In genomic region chr12:75635606-75636444, GRCh38 we compare ENCODE assay signal across 9 cellular contexts.
DNase-seq lines count a peak whose midpoint lies in the region; ATAC-seq and TF ChIP-seq lines count a peak whose summit lies in the region.
"Had no signal": no experiment of that assay in that cellular context is flagged by ENCODE, and none has a peak within 500 bp of the region (broad histone marks: within the 10 kb centered on the region; RNA-seq: fewer than 3 reads in every experiment).

No MANE protein-coding gene starts in this region.

- no peaks in the 10 kb centered on the region for H3K36me3 Mint-ChIP-seq in Caco-2 (ENCODE audit: insufficient read depth, unreplicated experiment)

- H3K9me3 Mint-ChIP-seq in Caco-2 (ENCODE audit: unreplicated experiment), result no peaks in the 10 kb centered on the region

- H3K27ac Mint-ChIP-seq in Caco-2 (ENCODE audit: unreplicated experiment), result no peak overlapping the region

- H3K4me3 ChIP-seq in NB4 (ENCODE audit: low read depth, low read length) (no peak overlapping the region), Caco-2 (ENCODE audit: low read depth, low read length) (no peak overlapping the region), stomach (no peak overlapping the region)

- peaks cover 17% of the 10 kb centered on the region for H3K4me1 Mint-ChIP-seq in Caco-2 (ENCODE audit: low read depth, unreplicated experiment)

- POLR2A ChIA-PET in RWPE1 (lab: Yijun Ruan, JAX; ENCODE audit: low non-redundant PET), result no interaction called here
- POLR2A ChIA-PET in Caco-2 (lab: Charles Lee), result no interaction called here

- BruUV-seq in Caco-2 (replicated peaks; lab: Mats Ljungman, UMichigan), result no TSS peak

- no peaks in the 10 kb centered on the region for H3K9me3 ChIP-seq in Caco-2
- no peaks in the 10 kb centered on the region for H3K9me3 ChIP-seq in stomach

- no peak overlapping the region for H3K4me3 Mint-ChIP-seq in Caco-2 (ENCODE audit: unreplicated experiment)

- no peaks in the 10 kb centered on the region for H3K4me1 ChIP-seq in Caco-2
- no peaks in the 10 kb centered on the region for H3K4me1 ChIP-seq in stomach
- H3K4me1 ChIP-seq: parathyroid adenoma had no signal

- H3K27me3 Mint-ChIP-seq in Caco-2 (ENCODE audit: insufficient read depth, unreplicated experiment), result no peaks in the 10 kb centered on the region

- no peaks in the 10 kb centered on the region for H3K27me3 ChIP-seq in Caco-2 (replicated peaks; ENCODE audit: control insufficient read depth, insufficient read depth, low read length)
- no peaks in the 10 kb centered on the region for H3K27me3 ChIP-seq in stomach

- intact Hi-C loops in Caco-2 (cut with micrococcal nuclease; ENCODE audit: unreplicated experiment), result loop anchor here (1.0 kb wide), 1 partner anchor 30 kb away; no protein-coding TSS in a partner anchor
- intact Hi-C loops in stomach (cut with DNase I; ENCODE audit: low total_unique reads), result no loop called here

- ATAC-seq in GM21390 (IDR thresholded peaks at IDR 0.05; ENCODE audit: unreplicated experiment) (peak; percentile 57), HG02642 (IDR thresholded peaks at IDR 0.05; ENCODE audit: poor library complexity, unreplicated experiment) (no peak)

- peak; percentile 66 for DNase-seq in AG08396 (ENCODE audit: low spot score)
- DNase-seq in NB4 (ENCODE audit: low read depth), result peak; percentile 85
- DNase-seq in epithelial cell of prostate (ENCODE audit: low read depth, low spot score), result peak; percentile 59
- DNase-seq in RWPE1 (ENCODE audit: low spot score), result no peak
- DNase-seq in Caco-2, result no peak
- no peak for DNase-seq in stomach

- no peaks in the 10 kb centered on the region for H3K36me3 ChIP-seq in Caco-2 (ENCODE audit: control insufficient read depth, insufficient read depth, low read length)
- no peaks in the 10 kb centered on the region for H3K36me3 ChIP-seq in stomach

- TF ChIP-seq CTCF in NB4 (IDR thresholded peaks at IDR 0.05; ENCODE audit: low read depth, low read length) (no peak), RWPE1 (conservative IDR thresholded peaks at IDR 0.05; ENCODE audit: low read depth) (no peak), Caco-2 (IDR thresholded peaks at IDR 0.05; ENCODE audit: insufficient read depth in 1 of 2, low read depth in 1 of 2, low read length in 1 of 2, severe bottlenecking in 1 of 2, unreplicated experiment in 1 of 2) (no peak), stomach (IDR thresholded peaks at IDR 0.05) (no peak)

- TF ChIP-seq EP300 in stomach (IDR thresholded peaks at IDR 0.05), result no peak

- CTCF ChIA-PET in RWPE1 (lab: Yijun Ruan, JAX), result no interaction called here
- CTCF ChIA-PET in Caco-2 (lab: Charles Lee), result no interaction called here

- peak overlapping the region; percentile 88 for H3K27ac ChIP-seq in epithelial cell of prostate
- no peak overlapping the region for H3K27ac ChIP-seq in RWPE1
- H3K27ac ChIP-seq in stomach, result no peak overlapping the region
- H3K27ac ChIP-seq: parathyroid adenoma had no signal

- WGBS in stomach, 5 donors, result 50 to 60% (median 52%) methylated on average over 6 of the region's 6 CpGs

- no peak for TF ChIP-seq POLR2A in NB4 (IDR thresholded peaks at IDR 0.05; ENCODE audit: extremely low read depth, insufficient read length)
- TF ChIP-seq POLR2A in stomach (IDR thresholded peaks at IDR 0.05), result no peak

Comparison
In these comparisons a context has a peak if more than half of its experiments do, and no peak if none do; other contexts are left out.
1. DNase-seq: peak in AG08396 (single experiment), NB4 (single experiment) and epithelial cell of prostate (single experiment); none in RWPE1 (single experiment), Caco-2 (0 of 2) and stomach (single experiment).